22 cellular contexts compared by ENCODE assay signal in the genomic region with DNA sequence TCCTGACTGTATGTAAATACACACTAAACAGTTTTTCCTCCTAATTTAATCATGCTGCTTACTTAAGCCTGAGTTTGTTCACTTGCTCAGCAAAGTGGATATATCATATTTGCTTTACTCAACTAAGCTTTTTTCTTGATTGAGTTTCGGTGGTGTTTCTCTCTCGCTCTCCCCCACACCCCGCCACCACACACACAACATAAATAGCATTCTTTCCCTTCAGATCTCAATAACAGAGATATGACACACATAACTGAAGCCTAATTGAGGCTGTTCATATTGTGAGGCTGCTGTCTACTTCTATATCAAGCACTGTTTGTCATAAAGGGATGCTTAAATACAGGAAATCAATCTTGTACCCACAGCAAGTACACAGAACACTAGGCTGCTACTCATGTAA.
"Had no signal": no experiment of that assay in that cellular context is flagged by ENCODE, and none has a peak within 500 bp of the region (broad histone marks: within the 10 kb centered on the region; RNA-seq: fewer than 3 reads in every experiment).

No MANE protein-coding gene starts in this region.

- FAIRE-seq: kidney, small intestine had no signal

- H3K27ac Mint-ChIP-seq: endodermal cell; mesothelial cell of epicardium; naive B cell; natural killer cell treated with Interleukin-12 subunit alpha and Interleukin-12 subunit beta and Interleukin-15 and Interleukin-18, amount 100 ng/mL, for 72 hours; neural progenitor cell; progenitor cell of endocrine pancreas; stimulated activated naive CD8-positive, alpha-beta T cell treated with anti-CD3 and anti-CD28 coated beads, Interleukin-15, amount 100 ng/mL, for 72 hours had no signal

- ATAC-seq: esophagus mucosa; gastrocnemius medialis; left lobe of liver; mucosa of descending colon; natural killer cell treated with Interleukin-12 subunit alpha and Interleukin-12 subunit beta and Interleukin-15 and Interleukin-18, amount 100 ng/mL, for 72 hours; right lobe of liver; stimulated activated naive CD8-positive, alpha-beta T cell treated with anti-CD3 and anti-CD28 coated beads, Interleukin-15, amount 100 ng/mL, for 72 hours had no signal

- H3K36me3 Mint-ChIP-seq: mesothelial cell of epicardium; naive B cell; natural killer cell treated with Interleukin-12 subunit alpha and Interleukin-12 subunit beta and Interleukin-15 and Interleukin-18, amount 100 ng/mL, for 72 hours had no signal

- H3K27me3 Mint-ChIP-seq: naive B cell; natural killer cell treated with Interleukin-12 subunit alpha and Interleukin-12 subunit beta and Interleukin-15 and Interleukin-18, amount 100 ng/mL, for 72 hours; progenitor cell of endocrine pancreas; stimulated activated naive CD8-positive, alpha-beta T cell treated with anti-CD3 and anti-CD28 coated beads, Interleukin-15, amount 100 ng/mL, for 72 hours had no signal

- DNase-seq: effector CD8-positive, alpha-beta T cell; endodermal cell; foreskin fibroblast; gastrocnemius medialis; head of caudate nucleus; kidney; mesenchymal stem cell; mucosa of descending colon; naive B cell; right lobe of liver; small intestine; stimulated activated CD4-positive, alpha-beta T cell treated with anti-CD3 and anti-CD28 coated beads, Interleukin-15, amount 100 ng/mL, for 24 hours; stimulated activated CD4-positive, alpha-beta T cell treated with anti-CD3 and anti-CD28 coated beads, Interleukin-2, amount 100 ng/mL, for 48 hours; stimulated activated naive CD4-positive, alpha-beta T cell; stimulated activated naive CD8-positive, alpha-beta T cell treated with anti-CD3 and anti-CD28 coated beads, Interleukin-15, amount 100 ng/mL, for 72 hours; transverse colon had no signal

- H3K9me3 Mint-ChIP-seq: endodermal cell; mesothelial cell of epicardium; neural progenitor cell; stimulated activated naive CD8-positive, alpha-beta T cell treated with anti-CD3 and anti-CD28 coated beads, Interleukin-15, amount 100 ng/mL, for 72 hours had no signal

- H3K4me3 Mint-ChIP-seq: endodermal cell; mesothelial cell of epicardium; naive B cell; natural killer cell treated with Interleukin-12 subunit alpha and Interleukin-12 subunit beta and Interleukin-15 and Interleukin-18, amount 100 ng/mL, for 72 hours; neural progenitor cell; stimulated activated naive CD8-positive, alpha-beta T cell treated with anti-CD3 and anti-CD28 coated beads, Interleukin-15, amount 100 ng/mL, for 72 hours had no signal

- H3K4me1 Mint-ChIP-seq: naive B cell; neural progenitor cell; stimulated activated naive CD8-positive, alpha-beta T cell treated with anti-CD3 and anti-CD28 coated beads, Interleukin-15, amount 100 ng/mL, for 72 hours had no signal
